Comparison of ENCODE assay signal across 7 cellular contexts in the genomic region with DNA sequence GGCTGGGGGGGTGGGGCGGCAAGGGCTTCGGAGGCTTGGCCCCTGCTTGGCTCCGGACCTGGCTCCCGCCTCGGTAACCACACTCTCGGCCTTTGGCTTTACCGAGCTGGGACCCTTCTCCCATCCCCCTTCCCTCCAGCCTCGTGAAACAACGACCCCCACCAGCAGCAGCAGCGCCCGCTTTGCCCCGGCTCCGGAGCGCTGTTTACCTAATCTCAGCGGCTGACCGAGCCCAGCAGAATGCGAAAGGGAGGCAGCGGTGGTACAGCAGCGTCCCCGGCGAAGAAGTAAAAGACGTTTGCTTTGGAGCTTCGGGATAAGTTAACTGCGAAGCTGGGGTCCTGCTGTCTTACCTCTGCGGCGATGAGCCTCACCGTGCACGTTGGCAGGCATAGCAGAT. TPM values are rescaled to one million over a fixed set of nuclear protein-coding genes. Genes with fewer than 3 reads are reported as not detected.
DNase-seq lines count a peak whose midpoint lies in the region; ATAC-seq, FAIRE-seq and TF ChIP-seq lines count a peak whose summit lies in the region.

No MANE protein-coding gene starts in this region.

- no peaks in the 10 kb centered on the region for H3K36me3 ChIP-seq in mesendoderm (ENCODE audit: control insufficient read depth, insufficient read depth, low read length)

- H2BK120ac ChIP-seq in mesendoderm (ENCODE audit: low read depth, low read length), result no peak overlapping the region

- H3K4me3 Mint-ChIP-seq in type B pancreatic cell, result peak overlapping the region; percentile 90

- H3K79me1 ChIP-seq in mesendoderm (ENCODE audit: low read length), result peaks cover 1% of the 10 kb centered on the region

- peaks cover 3% of the 10 kb centered on the region for H3K36me3 Mint-ChIP-seq in type B pancreatic cell

- H3K9ac ChIP-seq in mesendoderm (ENCODE audit: low read length), result peak overlapping the region; percentile 76

- H3K9me3 Mint-ChIP-seq in type B pancreatic cell, result no peaks in the 10 kb centered on the region

- peak; percentile 59 for FAIRE-seq in GM19239 (lab: Jason Lieb, UNC)

- no peak for DNase-seq in GM19239 (ENCODE audit: insufficient read length, low spot score)
- peak; percentile 50 for DNase-seq in RKO (ENCODE audit: low spot score)
- peak; percentile 81 for DNase-seq in ecto neural progenitor cell (ENCODE audit: low spot score)
- peak; percentile 75 for DNase-seq in mesendoderm
- peak; percentile 77 for DNase-seq in type B pancreatic cell (ENCODE audit: extremely low spot score, unreplicated experiment)
- DNase-seq in NCI-H1436 (lab: John Stamatoyannopoulos, UW), result no peak

- peak overlapping the region; percentile 69 for H3K18ac ChIP-seq in mesendoderm (ENCODE audit: low read length)

- ATAC-seq in GM21390 (IDR thresholded peaks at IDR 0.05; ENCODE audit: unreplicated experiment), result no peak

- H3K23ac ChIP-seq in mesendoderm (ENCODE audit: low read length), result no peak overlapping the region

- no peak overlapping the region for H4K8ac ChIP-seq in mesendoderm (ENCODE audit: low read depth, low read length)

- peaks cover 9% of the 10 kb centered on the region for H3K27me3 Mint-ChIP-seq in type B pancreatic cell

- peak overlapping the region; percentile 80 for H3K56ac ChIP-seq in mesendoderm (ENCODE audit: low read length)

- no peak overlapping the region for H2BK5ac ChIP-seq in mesendoderm (ENCODE audit: low read length)

- H3K27me3 ChIP-seq in mesendoderm (ENCODE audit: insufficient read depth, low read length, poor library complexity), result no peaks in the 10 kb centered on the region

- no peak overlapping the region for H4K5ac ChIP-seq in mesendoderm (ENCODE audit: low read length)

- peaks cover 12% of the 10 kb centered on the region for H3K79me2 ChIP-seq in mesendoderm (ENCODE audit: control insufficient read depth, insufficient read depth, low read length)

- no peak overlapping the region for H3K4ac ChIP-seq in mesendoderm (ENCODE audit: low read depth, low read length)

- H2AK5ac ChIP-seq in mesendoderm (ENCODE audit: low read length), result no peak overlapping the region

- no peak overlapping the region for H3K27ac ChIP-seq in mesendoderm (ENCODE audit: low read depth, low read length)

- no CpG with 5 or more reads among the region's 28 CpGs for WGBS in mesendoderm (ENCODE audit: extremely low coverage, insufficient coverage, low lambda C conversion rate)

- peak overlapping the region; percentile 46 for H3K27ac Mint-ChIP-seq in type B pancreatic cell

- H3K4me2 ChIP-seq in mesendoderm (ENCODE audit: low read length), result peak overlapping the region; percentile 63

- peaks cover 3% of the 10 kb centered on the region for H3K4me1 ChIP-seq in mesendoderm (ENCODE audit: control insufficient read depth, low read depth, low read length)

- peaks cover 32% of the 10 kb centered on the region for H3K4me1 Mint-ChIP-seq in type B pancreatic cell (ENCODE audit: unreplicated experiment)

- no peak overlapping the region for H2BK15ac ChIP-seq in mesendoderm (replicated peaks; ENCODE audit: low read depth)

- TF ChIP-seq CTCF in type B pancreatic cell (conservative IDR thresholded peaks at IDR 0.05), result no peak

- peak overlapping the region; percentile 41 for H3K4me3 ChIP-seq in mesendoderm (ENCODE audit: low read length)

RNA-seq across cellular contexts. Expression of a gene that starts 2.0 kb away (rescaled TPM):
- 15.1 TPM for polyA plus RNA-seq in mesendoderm (2013, experiment 1 of 2)
- 15.3 TPM for polyA plus RNA-seq in mesendoderm (2013, experiment 2 of 2)
- 62.4 and 96.6 TPM in 2 replicates for total RNA-seq in type B pancreatic cell (ENCODE audit: low replicate concordance)

Comparison
In these comparisons a context has a peak if more than half of its experiments do, and no peak if none do; other contexts are left out.
1. DNase-seq: peak in RKO (single experiment), ecto neural progenitor cell (single experiment), mesendoderm (single experiment) and type B pancreatic cell (single experiment); none in GM19239 (single experiment) and NCI-H1436 (single experiment).